Comparison of ENCODE assay signal across 22 cellular contexts in genomic region chr4:126969781-126970180, GRCh38.
DNase-seq lines count a peak whose midpoint lies in the region; ATAC-seq, FAIRE-seq and TF ChIP-seq lines count a peak whose summit lies in the region.
"Had no signal": no experiment of that assay in that cellular context is flagged by ENCODE, and none has a peak within 500 bp of the region (broad histone marks: within the 10 kb centered on the region; RNA-seq: fewer than 3 reads in every experiment).

No MANE protein-coding gene starts in this region.

- H3K27me3 ChIP-seq in H1 (replicated peaks in 1 of 4; ENCODE audit: control insufficient read depth in 3 of 4, extremely low read depth in 1 of 4, insufficient read depth in 3 of 4, low read length in 3 of 4) (no peaks in the 10 kb centered on the region), neuronal stem cell (ENCODE audit: control insufficient read depth in 3 of 3, insufficient read depth in 3 of 3, low read depth in 1 of 3, low read length in 3 of 3) (no peaks in the 10 kb centered on the region), aorta (ENCODE audit: control insufficient read depth in 1 of 2, insufficient read depth in 2 of 2, low read length in 1 of 2) (no peaks in the 10 kb centered on the region)
- H3K27me3 ChIP-seq: BLaER1, Peyer's patch, SJSA1 had no signal

- H3K36me3 ChIP-seq in SK-N-MC (ENCODE audit: insufficient read depth, low read length) (no peaks in the 10 kb centered on the region), H1 (ENCODE audit: control insufficient read depth in 2 of 4, insufficient read depth in 4 of 4, low read length in 3 of 4) (no peaks in the 10 kb centered on the region), neuronal stem cell (replicated peaks in 1 of 2; ENCODE audit: control insufficient read depth in 2 of 2, insufficient read depth in 2 of 2, low read length in 2 of 2) (no peaks in the 10 kb centered on the region), aorta (ENCODE audit: control insufficient read depth in 1 of 2, insufficient read depth in 2 of 2, low read length in 1 of 2) (no peaks in the 10 kb centered on the region)
- H3K36me3 ChIP-seq: BLaER1, Peyer's patch, SJSA1 had no signal

- no peak for TF ChIP-seq POLR2A in H1 (IDR thresholded peaks at IDR 0.05; ENCODE audit: control extremely low read depth in 1 of 2, low read depth in 2 of 2, low read length in 2 of 2)

- H3K4me1 ChIP-seq in H1 (replicated peaks in 1 of 4; ENCODE audit: control insufficient read depth in 3 of 4, insufficient read depth in 4 of 4, low read length in 3 of 4) (no peaks in the 10 kb centered on the region), neuronal stem cell (ENCODE audit: control insufficient read depth in 2 of 2, insufficient read depth in 1 of 2, low read depth in 1 of 2, low read length in 2 of 2) (peaks cover 0 to 3% of the 10 kb centered on the region in 2 donors), aorta (ENCODE audit: control insufficient read depth in 1 of 2, insufficient read depth in 2 of 2, low read length in 2 of 2) (no peaks in the 10 kb centered on the region)
- H3K4me1 ChIP-seq: BLaER1, Peyer's patch, SJSA1 had no signal

- H2BK12ac ChIP-seq in H1 (ENCODE audit: low read depth, low read length) (no peak overlapping the region), neuronal stem cell (ENCODE audit: low read length) (no peak overlapping the region)

- H2BK120ac ChIP-seq in H1 (replicated peaks; ENCODE audit: low read depth, low read length) (no peak overlapping the region), neuronal stem cell (ENCODE audit: low read depth, low read length) (no peak overlapping the region)

- TF ChIP-seq RAD21 in H1 (IDR thresholded peaks at IDR 0.05 in 1 of 2, conservative IDR thresholded peaks at IDR 0.05 in 1 of 2; ENCODE audit: low read depth in 2 of 2, low read length in 2 of 2): no peak

- H4K5ac ChIP-seq in H1 (ENCODE audit: insufficient read length, low read depth, low read length): no peak overlapping the region

- no peak overlapping the region for H3K56ac ChIP-seq in H1 (replicated peaks; ENCODE audit: insufficient read length, low read depth, low read length)

- H3K23me2 ChIP-seq in H1 (ENCODE audit: low read depth, low read length): no peaks in the 10 kb centered on the region

- H3K9ac ChIP-seq in SK-N-MC (ENCODE audit: insufficient read length): peak overlapping the region; percentile 43
- H3K9ac ChIP-seq in H1 (replicated peaks in 1 of 4; ENCODE audit: extremely low read depth in 1 of 4, low read depth in 3 of 4, low read length in 3 of 4): no peak overlapping the region
- no peak overlapping the region for H3K9ac ChIP-seq in neuronal stem cell (ENCODE audit: low read depth, low read length, poor library complexity)
- H3K9ac ChIP-seq: BLaER1 had no signal

- FAIRE-seq in H1 (lab: Jason Lieb, UNC): no peak
- FAIRE-seq: GM12892 had no signal

- TF ChIP-seq EP300 in H1 (IDR thresholded peaks at IDR 0.05; ENCODE audit: borderline replicate concordance in 1 of 2, low read depth in 2 of 2, low read length in 2 of 2): no peak

- H3K14ac ChIP-seq in H1 (ENCODE audit: insufficient read length) (no peak overlapping the region), neuronal stem cell (ENCODE audit: low read length) (no peak overlapping the region)

- H3K27ac ChIP-seq in SK-N-MC (peak overlapping the region; percentile 96), H1 (ENCODE audit: low read depth, low read length) (no peak overlapping the region), neuronal stem cell (replicated peaks; ENCODE audit: low read length) (no peak overlapping the region), aorta (ENCODE audit: low read depth in 1 of 2, low read length in 2 of 2) (no peak overlapping the region)
- H3K27ac ChIP-seq: BLaER1, SJSA1 had no signal

- H3K4me2 ChIP-seq in H1 (ENCODE audit: insufficient read depth in 1 of 2, low read depth in 2 of 2, low read length in 2 of 2) (no peak overlapping the region), neuronal stem cell (ENCODE audit: insufficient read depth, low read length, poor library complexity, severe bottlenecking) (no peak overlapping the region)
- H3K4me2 ChIP-seq: BLaER1 had no signal

- CTCF ChIA-PET in H1 (lab: Charles Lee; ENCODE audit: partially characterized antibody) (interaction anchor here (0.6 kb wide), 1 partner anchor 153 kb away, joined by 3 read pairs; no protein-coding TSS in a partner anchor), GM10248 (lab: Yijun Ruan, JAX) (no interaction called here)

- TF ChIP-seq CTCF in H1 (IDR thresholded peaks at IDR 0.05; ENCODE audit: control extremely low read depth in 1 of 3, insufficient read depth in 1 of 3, low read depth in 1 of 3, low read length in 3 of 3): no peak
- TF ChIP-seq CTCF in GM10248 (IDR thresholded peaks at IDR 0.05; ENCODE audit: control extremely low read depth, extremely low read depth, low read depth, missing control alignments): no peak

- H2BK15ac ChIP-seq in H1 (ENCODE audit: low read length): no peak overlapping the region
- H2BK15ac ChIP-seq in neuronal stem cell (ENCODE audit: low read length): no peak overlapping the region

- peak; percentile 60 for ATAC-seq in aorta (ENCODE audit: low FRiP score)

- H3K4ac ChIP-seq in H1 (replicated peaks; ENCODE audit: insufficient read length, low read depth, low read length) (no peak overlapping the region), neuronal stem cell (ENCODE audit: low read length) (no peak overlapping the region)

- POLR2A ChIA-PET in H1 (lab: Charles Lee; ENCODE audit: partially characterized antibody): no interaction called here
- POLR2A ChIA-PET in GM10248 (lab: Yijun Ruan, JAX): no interaction called here

- H2BK5ac ChIP-seq in H1 (ENCODE audit: low read depth, low read length) (no peak overlapping the region), neuronal stem cell (ENCODE audit: low read length) (no peak overlapping the region)

- H3K79me2 ChIP-seq in H1 (ENCODE audit: control insufficient read depth in 1 of 2, insufficient read depth in 2 of 2, low read length in 2 of 2): no peaks in the 10 kb centered on the region

- H3K79me1 ChIP-seq in H1 (ENCODE audit: low read depth, low read length): no peaks in the 10 kb centered on the region
- no peaks in the 10 kb centered on the region for H3K79me1 ChIP-seq in neuronal stem cell (ENCODE audit: low read depth, low read length)

- H4K20me1 ChIP-seq in H1 (replicated peaks in 1 of 2; ENCODE audit: control insufficient read depth in 1 of 2, insufficient read depth in 2 of 2, low read length in 2 of 2): no peaks in the 10 kb centered on the region
- H4K20me1 ChIP-seq: BLaER1 had no signal

- intact Hi-C loops in aorta (cut with DNase I): no loop called here

- H3K9me3 ChIP-seq in SK-N-MC (ENCODE audit: low read depth, low read length): no peaks in the 10 kb centered on the region
- H3K9me3 ChIP-seq in H1 (ENCODE audit: insufficient read depth in 2 of 2, low read depth in 1 of 2, low read length in 1 of 2): no peaks in the 10 kb centered on the region
- no peaks in the 10 kb centered on the region for H3K9me3 ChIP-seq in neuronal stem cell (replicated peaks in 1 of 2; ENCODE audit: control insufficient read depth in 2 of 2, insufficient read depth in 1 of 2, low read depth in 1 of 2, low read length in 2 of 2)
- H3K9me3 ChIP-seq in aorta (ENCODE audit: control insufficient read depth, low read length): no peaks in the 10 kb centered on the region
- H3K9me3 ChIP-seq: BLaER1, Peyer's patch, SJSA1 had no signal

- H2AK5ac ChIP-seq in H1 (ENCODE audit: low read depth, low read length) (no peak overlapping the region), neuronal stem cell (ENCODE audit: low read depth, low read length) (no peak overlapping the region)

- no peak overlapping the region for H4K91ac ChIP-seq in H1 (replicated peaks; ENCODE audit: insufficient read length, low read length)
- no peak overlapping the region for H4K91ac ChIP-seq in neuronal stem cell (ENCODE audit: low read depth, low read length, poor library complexity)

- H3K4me3 ChIP-seq in SK-N-MC: peak overlapping the region; percentile 24
- H3K4me3 ChIP-seq in H1 (ENCODE audit: extremely low read depth in 1 of 4, insufficient read depth in 2 of 4, low read depth in 3 of 4, low read length in 4 of 4): no peak overlapping the region
- no peak overlapping the region for H3K4me3 ChIP-seq in neuronal stem cell (ENCODE audit: low read length in 2 of 2)
- H3K4me3 ChIP-seq in aorta (ENCODE audit: low read length in 2 of 2): no peak overlapping the region
- H3K4me3 ChIP-seq: BLaER1, Peyer's patch, SJSA1 had no signal

- DNase-seq in SK-N-MC (ENCODE audit: low read depth, low spot score) (no peak), H1 (ENCODE audit: low read depth in 1 of 2, low spot score in 2 of 2) (no peak), neuronal stem cell (ENCODE audit: low spot score) (no peak), aorta (no peak), GM10248 (ENCODE audit: extremely low spot score) (no peak), RPMI8226 (no peak)
- no peak for DNase-seq in activated CD4-positive, CD25-positive, alpha-beta regulatory T cell (lab: John Stamatoyannopoulos, UW)
- DNase-seq: CD4-positive, alpha-beta T cell; COR-L47; DND-41; HCEC 1CT; KG1; NCI-H1105; NCI-H146; NCI-H2029 treated with DMSO at 0.1 percent for 48 hours; NCI-H226; NCI-H510A treated with DMSO at 0.1 percent for 48 hours; NCI-H748 treated with DMSO at 0.1 percent for 48 hours; Peyer's patch had no signal

- H3K18ac ChIP-seq in H1 (ENCODE audit: extremely low read depth, low read length) (no peak overlapping the region), neuronal stem cell (ENCODE audit: low read length) (no peak overlapping the region)

- 89% methylated on average over 4 of the region's 4 CpGs; no CpG with 5 or more reads in 1 of the 2 experiments for WGBS in H1 (ENCODE audit: extremely low coverage in 1 of 2, insufficient coverage in 1 of 2, insufficient read length in 1 of 2, insufficient replicate concordance in 2 of 2, low coverage in 1 of 2, low lambda C conversion rate in 2 of 2, missing lambda C conversion rate in 1 of 2), 2 experiments
- no CpG with 5 or more reads among the region's 4 CpGs for WGBS in neuronal stem cell (ENCODE audit: extremely low coverage in 2 of 2, insufficient read length in 2 of 2, insufficient replicate concordance in 1 of 2), 2 donors
- 4 to 11% methylated on average over 4 of the region's 4 CpGs for whole genome bisulfite sequencing in aorta, 2 donors

- H2AFZ ChIP-seq in H1 (ENCODE audit: low read length) (0 out of 2 replicates have a peak overlapping the region, but pooled peaks have one; percentile 5), neuronal stem cell (ENCODE audit: low read length) (peak overlapping the region; percentile 75)

- H2BK20ac ChIP-seq in H1 (ENCODE audit: low read length): no peak overlapping the region

- H4K8ac ChIP-seq in H1 (ENCODE audit: extremely low read depth, insufficient read depth, low read length): no peak overlapping the region
- H4K8ac ChIP-seq in neuronal stem cell (ENCODE audit: low read depth, low read length): no peak overlapping the region

- H3K23ac ChIP-seq in H1 (ENCODE audit: insufficient read length) (no peak overlapping the region), neuronal stem cell (ENCODE audit: low read depth, low read length, poor library complexity) (no peak overlapping the region)

TF ChIP-seq in H1, 55 proteins besides CTCF, POLR2A, EP300 and RAD21 (continues in another document):
- TF ChIP-seq SP4 (IDR thresholded peaks at IDR 0.05; ENCODE audit: low read length) (no peak), CBX5 (IDR thresholded peaks at IDR 0.05; ENCODE audit: low read depth, low read length) (no peak), BACH1 (IDR thresholded peaks at IDR 0.05; ENCODE audit: low read length) (no peak), ZNF274 (IDR thresholded peaks at IDR 0.05; ENCODE audit: borderline replicate concordance, extremely low read depth, low read length) (no peak)
